ENCODE assay signal across 1 cellular context in the genomic region with DNA sequence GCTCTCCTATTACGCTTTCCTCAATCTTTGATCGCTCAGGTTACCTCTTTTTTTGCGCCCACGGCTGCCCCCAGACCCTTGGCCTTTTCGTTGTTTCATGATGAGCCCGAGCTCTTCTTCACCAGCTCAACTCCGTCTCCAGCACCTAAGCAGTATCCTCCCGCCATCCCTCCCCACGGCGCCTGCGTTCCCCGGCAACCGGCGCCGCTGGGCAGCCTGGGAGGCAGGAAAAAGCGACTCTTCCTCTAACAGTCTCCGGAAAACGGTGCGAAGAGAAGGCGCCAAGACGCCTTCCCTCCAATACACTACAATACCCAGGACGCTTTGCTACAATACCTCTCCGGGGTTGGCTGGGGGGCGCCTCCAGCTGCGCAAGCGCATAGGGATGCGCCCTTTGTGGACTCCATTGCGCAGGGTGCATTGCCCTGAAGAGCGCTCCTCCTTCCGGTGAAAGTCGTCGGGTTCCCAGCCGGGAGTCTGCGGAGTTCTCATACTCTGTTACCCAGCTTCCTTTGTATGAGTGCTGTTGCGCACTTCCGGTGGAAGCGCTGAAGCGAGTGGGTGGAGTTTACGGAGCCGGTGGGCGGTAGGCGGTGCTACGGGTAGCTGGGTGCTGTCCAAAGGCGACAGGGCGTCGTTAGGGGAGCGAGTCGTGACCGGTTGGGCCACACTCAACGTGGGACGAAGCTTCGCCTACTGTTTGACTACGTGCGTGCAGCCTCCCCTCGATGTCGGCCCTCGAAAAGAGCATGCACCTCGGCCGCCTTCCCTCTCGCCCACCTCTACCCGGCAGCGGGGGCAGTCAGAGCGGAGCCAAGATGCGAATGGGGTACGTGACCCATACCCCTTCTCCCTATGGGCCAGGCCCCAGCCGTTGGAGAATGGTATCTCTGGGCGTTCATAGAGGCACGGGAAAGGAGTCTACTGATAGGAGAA.
TF ChIP-seq lines count a peak whose summit lies in the region.

A gene with protein sequence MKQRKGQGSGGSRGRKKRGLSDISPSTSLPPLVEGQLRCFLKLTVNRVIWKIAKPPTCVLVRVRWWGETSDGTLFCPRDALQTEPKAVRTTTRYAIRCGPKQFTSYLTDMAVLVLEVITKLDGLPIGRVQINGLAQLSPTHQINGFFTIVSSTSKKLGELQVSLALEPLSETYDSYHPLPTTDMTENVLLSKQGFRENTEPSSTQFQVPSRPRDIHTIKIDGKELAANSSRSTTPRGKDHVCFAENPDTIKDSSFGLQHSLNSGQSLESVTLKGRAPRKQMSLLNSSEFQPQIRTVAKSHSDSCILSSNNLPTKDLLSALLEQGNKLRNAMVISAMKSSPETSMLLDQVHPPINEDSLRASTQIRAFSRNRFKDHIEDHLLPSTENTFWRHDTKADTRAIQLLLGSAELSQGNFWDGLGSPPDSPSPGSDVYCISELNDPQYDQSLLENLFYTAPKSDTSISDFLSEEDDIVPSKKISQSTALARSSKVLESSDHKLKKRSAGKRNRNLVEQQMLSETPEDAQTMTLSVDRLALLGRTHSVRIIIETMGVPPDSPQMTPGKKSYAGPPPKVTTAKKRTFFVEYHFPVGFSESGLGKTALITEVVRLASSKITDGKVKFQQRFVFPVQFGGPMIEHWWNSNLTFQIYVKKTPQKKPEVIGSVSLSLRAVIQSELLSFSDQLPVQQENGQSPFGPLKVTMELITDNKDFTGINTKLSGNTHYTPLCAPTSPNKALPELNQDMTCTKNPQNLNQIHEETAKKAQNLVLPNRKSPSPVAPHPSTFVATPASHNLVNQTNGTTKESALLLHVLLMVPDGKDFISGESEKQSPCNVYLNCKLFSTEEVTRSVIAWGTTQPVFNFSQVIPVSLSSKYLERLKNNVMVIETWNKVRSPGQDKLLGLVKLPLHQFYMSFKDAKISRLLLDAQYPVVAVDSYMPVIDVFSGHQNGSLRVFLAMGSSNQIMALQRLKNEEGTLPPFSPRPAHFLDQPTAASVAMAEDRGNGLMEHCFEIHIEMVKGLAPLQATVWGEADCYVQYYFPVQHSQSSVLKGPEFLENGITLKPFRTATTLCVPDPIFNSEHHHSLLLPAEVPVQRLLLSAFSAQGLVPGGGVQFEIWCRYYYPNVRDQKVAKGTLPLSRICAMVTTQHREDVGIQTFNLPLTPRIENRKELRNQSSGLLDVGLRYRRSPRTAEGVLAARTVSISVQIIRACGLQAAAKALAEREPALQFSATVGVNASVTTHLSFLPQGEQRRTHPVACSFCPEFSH (N-terminal part only) (minus strand): TSS at position 309 of the 936 bp plus-strand sequence. CDS start 210 bp downstream, at position 99.
A gene with protein sequence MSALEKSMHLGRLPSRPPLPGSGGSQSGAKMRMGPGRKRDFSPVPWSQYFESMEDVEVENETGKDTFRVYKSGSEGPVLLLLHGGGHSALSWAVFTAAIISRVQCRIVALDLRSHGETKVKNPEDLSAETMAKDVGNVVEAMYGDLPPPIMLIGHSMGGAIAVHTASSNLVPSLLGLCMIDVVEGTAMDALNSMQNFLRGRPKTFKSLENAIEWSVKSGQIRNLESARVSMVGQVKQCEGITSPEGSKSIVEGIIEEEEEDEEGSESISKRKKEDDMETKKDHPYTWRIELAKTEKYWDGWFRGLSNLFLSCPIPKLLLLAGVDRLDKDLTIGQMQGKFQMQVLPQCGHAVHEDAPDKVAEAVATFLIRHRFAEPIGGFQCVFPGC (plus strand): TSS at position 596 of the 936 bp plus-strand sequence. CDS start 133 bp downstream, at position 729.

TF ChIP-seq in GM12878, 131 proteins besides CTCF, POLR2A, EP300 and RAD21 (continued from another document and continues in another):
- TF ChIP-seq, protein P1, sequence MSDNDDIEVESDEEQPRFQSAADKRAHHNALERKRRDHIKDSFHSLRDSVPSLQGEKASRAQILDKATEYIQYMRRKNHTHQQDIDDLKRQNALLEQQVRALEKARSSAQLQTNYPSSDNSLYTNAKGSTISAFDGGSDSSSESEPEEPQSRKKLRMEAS (IDR thresholded peaks at IDR 0.05; ENCODE audit: low read depth, low read length), result 0 out of 2 replicates have a peak, but pooled peaks have one; percentile 73
- peak; percentile 46; the same call in 1 of the 2 replicates for TF ChIP-seq EED (IDR thresholded peaks at IDR 0.05; ENCODE audit: low read depth)
- peak; percentile 99 for TF ChIP-seq IKZF1 (conservative IDR thresholded peaks at IDR 0.05)
- TF ChIP-seq NFIC (IDR thresholded peaks at IDR 0.05; ENCODE audit: low read depth, low read length), result no peak
- TF ChIP-seq, protein P2, sequence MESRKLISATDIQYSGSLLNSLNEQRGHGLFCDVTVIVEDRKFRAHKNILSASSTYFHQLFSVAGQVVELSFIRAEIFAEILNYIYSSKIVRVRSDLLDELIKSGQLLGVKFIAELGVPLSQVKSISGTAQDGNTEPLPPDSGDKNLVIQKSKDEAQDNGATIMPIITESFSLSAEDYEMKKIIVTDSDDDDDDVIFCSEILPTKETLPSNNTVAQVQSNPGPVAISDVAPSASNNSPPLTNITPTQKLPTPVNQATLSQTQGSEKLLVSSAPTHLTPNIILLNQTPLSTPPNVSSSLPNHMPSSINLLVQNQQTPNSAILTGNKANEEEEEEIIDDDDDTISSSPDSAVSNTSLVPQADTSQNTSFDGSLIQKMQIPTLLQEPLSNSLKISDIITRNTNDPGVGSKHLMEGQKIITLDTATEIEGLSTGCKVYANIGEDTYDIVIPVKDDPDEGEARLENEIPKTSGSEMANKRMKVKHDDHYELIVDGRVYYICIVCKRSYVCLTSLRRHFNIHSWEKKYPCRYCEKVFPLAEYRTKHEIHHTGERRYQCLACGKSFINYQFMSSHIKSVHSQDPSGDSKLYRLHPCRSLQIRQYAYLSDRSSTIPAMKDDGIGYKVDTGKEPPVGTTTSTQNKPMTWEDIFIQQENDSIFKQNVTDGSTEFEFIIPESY (IDR thresholded peaks at IDR 0.05), result no peak
- TF ChIP-seq SMARCA5 (IDR thresholded peaks at IDR 0.05), result 0 out of 2 replicates have a peak, but pooled peaks have one; percentile 39
- 0 out of 3 replicates have a peak, but pooled peaks have one; percentile 53 for TF ChIP-seq POU2F2 (IDR thresholded peaks at IDR 0.05; ENCODE audit: borderline replicate concordance, low read depth, low read length)
- TF ChIP-seq, protein P3, sequence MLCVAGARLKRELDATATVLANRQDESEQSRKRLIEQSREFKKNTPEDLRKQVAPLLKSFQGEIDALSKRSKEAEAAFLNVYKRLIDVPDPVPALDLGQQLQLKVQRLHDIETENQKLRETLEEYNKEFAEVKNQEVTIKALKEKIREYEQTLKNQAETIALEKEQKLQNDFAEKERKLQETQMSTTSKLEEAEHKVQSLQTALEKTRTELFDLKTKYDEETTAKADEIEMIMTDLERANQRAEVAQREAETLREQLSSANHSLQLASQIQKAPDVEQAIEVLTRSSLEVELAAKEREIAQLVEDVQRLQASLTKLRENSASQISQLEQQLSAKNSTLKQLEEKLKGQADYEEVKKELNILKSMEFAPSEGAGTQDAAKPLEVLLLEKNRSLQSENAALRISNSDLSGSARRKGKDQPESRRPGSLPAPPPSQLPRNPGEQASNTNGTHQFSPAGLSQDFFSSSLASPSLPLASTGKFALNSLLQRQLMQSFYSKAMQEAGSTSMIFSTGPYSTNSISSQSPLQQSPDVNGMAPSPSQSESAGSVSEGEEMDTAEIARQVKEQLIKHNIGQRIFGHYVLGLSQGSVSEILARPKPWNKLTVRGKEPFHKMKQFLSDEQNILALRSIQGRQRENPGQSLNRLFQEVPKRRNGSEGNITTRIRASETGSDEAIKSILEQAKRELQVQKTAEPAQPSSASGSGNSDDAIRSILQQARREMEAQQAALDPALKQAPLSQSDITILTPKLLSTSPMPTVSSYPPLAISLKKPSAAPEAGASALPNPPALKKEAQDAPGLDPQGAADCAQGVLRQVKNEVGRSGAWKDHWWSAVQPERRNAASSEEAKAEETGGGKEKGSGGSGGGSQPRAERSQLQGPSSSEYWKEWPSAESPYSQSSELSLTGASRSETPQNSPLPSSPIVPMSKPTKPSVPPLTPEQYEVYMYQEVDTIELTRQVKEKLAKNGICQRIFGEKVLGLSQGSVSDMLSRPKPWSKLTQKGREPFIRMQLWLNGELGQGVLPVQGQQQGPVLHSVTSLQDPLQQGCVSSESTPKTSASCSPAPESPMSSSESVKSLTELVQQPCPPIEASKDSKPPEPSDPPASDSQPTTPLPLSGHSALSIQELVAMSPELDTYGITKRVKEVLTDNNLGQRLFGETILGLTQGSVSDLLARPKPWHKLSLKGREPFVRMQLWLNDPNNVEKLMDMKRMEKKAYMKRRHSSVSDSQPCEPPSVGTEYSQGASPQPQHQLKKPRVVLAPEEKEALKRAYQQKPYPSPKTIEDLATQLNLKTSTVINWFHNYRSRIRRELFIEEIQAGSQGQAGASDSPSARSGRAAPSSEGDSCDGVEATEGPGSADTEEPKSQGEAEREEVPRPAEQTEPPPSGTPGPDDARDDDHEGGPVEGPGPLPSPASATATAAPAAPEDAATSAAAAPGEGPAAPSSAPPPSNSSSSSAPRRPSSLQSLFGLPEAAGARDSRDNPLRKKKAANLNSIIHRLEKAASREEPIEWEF (IDR thresholded peaks at IDR 0.05; ENCODE audit: insufficient replicate concordance, low read depth, low read length), result no peak
- peak; percentile 33; the same call in 1 of the 2 replicates for TF ChIP-seq NR2F1 (conservative IDR thresholded peaks at IDR 0.05)
- peak; percentile 25; the same call in 1 of the 2 replicates for TF ChIP-seq TAF1 (IDR thresholded peaks at IDR 0.05; ENCODE audit: borderline replicate concordance, low read depth, low read length)
- TF ChIP-seq RFX5 (IDR thresholded peaks at IDR 0.05; ENCODE audit: low read depth, low read length), result no peak
- peak; percentile 87 for TF ChIP-seq CREB1 (IDR thresholded peaks at IDR 0.05; ENCODE audit: low read depth)
- no peak for TF ChIP-seq SPI1 (IDR thresholded peaks at IDR 0.05; ENCODE audit: borderline replicate concordance, insufficient read depth, low read depth, low read length)
- TF ChIP-seq BCL11A (IDR thresholded peaks at IDR 0.05; ENCODE audit: low read depth, low read length), result 0 out of 2 replicates have a peak, but pooled peaks have one; percentile 18
- TF ChIP-seq MXI1 (IDR thresholded peaks at IDR 0.05; ENCODE audit: low read depth, low read length), result peak; percentile 95
- no peak for TF ChIP-seq ZNF384 (IDR thresholded peaks at IDR 0.05; ENCODE audit: borderline replicate concordance, low read depth, low read length)
- TF ChIP-seq, protein P4, sequence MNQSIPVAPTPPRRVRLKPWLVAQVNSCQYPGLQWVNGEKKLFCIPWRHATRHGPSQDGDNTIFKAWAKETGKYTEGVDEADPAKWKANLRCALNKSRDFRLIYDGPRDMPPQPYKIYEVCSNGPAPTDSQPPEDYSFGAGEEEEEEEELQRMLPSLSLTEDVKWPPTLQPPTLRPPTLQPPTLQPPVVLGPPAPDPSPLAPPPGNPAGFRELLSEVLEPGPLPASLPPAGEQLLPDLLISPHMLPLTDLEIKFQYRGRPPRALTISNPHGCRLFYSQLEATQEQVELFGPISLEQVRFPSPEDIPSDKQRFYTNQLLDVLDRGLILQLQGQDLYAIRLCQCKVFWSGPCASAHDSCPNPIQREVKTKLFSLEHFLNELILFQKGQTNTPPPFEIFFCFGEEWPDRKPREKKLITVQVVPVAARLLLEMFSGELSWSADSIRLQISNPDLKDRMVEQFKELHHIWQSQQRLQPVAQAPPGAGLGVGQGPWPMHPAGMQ (IDR thresholded peaks at IDR 0.05; ENCODE audit: borderline replicate concordance), result no peak
- TF ChIP-seq SREBF1 (IDR thresholded peaks at IDR 0.05; ENCODE audit: low read length), result no peak
- TF ChIP-seq TBL1XR1 (IDR thresholded peaks at IDR 0.05; ENCODE audit: low read depth, low read length), result no peak
- no peak for TF ChIP-seq RUNX3 (IDR thresholded peaks at IDR 0.05; ENCODE audit: low read length)
- TF ChIP-seq, protein P5, sequence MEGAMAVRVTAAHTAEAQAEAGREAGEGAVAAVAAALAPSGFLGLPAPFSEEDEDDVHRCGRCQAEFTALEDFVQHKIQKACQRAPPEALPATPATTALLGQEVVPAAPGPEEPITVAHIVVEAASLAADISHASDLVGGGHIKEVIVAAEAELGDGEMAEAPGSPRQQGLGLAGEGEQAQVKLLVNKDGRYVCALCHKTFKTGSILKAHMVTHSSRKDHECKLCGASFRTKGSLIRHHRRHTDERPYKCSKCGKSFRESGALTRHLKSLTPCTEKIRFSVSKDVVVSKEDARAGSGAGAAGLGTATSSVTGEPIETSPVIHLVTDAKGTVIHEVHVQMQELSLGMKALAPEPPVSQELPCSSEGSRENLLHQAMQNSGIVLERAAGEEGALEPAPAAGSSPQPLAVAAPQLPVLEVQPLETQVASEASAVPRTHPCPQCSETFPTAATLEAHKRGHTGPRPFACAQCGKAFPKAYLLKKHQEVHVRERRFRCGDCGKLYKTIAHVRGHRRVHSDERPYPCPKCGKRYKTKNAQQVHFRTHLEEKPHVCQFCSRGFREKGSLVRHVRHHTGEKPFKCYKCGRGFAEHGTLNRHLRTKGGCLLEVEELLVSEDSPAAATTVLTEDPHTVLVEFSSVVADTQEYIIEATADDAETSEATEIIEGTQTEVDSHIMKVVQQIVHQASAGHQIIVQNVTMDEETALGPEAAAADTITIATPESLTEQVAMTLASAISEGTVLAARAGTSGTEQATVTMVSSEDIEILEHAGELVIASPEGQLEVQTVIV (IDR thresholded peaks at IDR 0.05; ENCODE audit: borderline replicate concordance, partially characterized antibody), result peak; percentile 36
- TF ChIP-seq, protein P6, sequence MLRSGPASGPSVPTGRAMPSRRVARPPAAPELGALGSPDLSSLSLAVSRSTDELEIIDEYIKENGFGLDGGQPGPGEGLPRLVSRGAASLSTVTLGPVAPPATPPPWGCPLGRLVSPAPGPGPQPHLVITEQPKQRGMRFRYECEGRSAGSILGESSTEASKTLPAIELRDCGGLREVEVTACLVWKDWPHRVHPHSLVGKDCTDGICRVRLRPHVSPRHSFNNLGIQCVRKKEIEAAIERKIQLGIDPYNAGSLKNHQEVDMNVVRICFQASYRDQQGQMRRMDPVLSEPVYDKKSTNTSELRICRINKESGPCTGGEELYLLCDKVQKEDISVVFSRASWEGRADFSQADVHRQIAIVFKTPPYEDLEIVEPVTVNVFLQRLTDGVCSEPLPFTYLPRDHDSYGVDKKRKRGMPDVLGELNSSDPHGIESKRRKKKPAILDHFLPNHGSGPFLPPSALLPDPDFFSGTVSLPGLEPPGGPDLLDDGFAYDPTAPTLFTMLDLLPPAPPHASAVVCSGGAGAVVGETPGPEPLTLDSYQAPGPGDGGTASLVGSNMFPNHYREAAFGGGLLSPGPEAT (IDR thresholded peaks at IDR 0.05; ENCODE audit: low read depth), result peak; percentile 35; the same call in 1 of the 2 replicates
- TF ChIP-seq RB1 (IDR thresholded peaks at IDR 0.05; ENCODE audit: borderline replicate concordance), result peak; percentile 96
- TF ChIP-seq, protein P7, sequence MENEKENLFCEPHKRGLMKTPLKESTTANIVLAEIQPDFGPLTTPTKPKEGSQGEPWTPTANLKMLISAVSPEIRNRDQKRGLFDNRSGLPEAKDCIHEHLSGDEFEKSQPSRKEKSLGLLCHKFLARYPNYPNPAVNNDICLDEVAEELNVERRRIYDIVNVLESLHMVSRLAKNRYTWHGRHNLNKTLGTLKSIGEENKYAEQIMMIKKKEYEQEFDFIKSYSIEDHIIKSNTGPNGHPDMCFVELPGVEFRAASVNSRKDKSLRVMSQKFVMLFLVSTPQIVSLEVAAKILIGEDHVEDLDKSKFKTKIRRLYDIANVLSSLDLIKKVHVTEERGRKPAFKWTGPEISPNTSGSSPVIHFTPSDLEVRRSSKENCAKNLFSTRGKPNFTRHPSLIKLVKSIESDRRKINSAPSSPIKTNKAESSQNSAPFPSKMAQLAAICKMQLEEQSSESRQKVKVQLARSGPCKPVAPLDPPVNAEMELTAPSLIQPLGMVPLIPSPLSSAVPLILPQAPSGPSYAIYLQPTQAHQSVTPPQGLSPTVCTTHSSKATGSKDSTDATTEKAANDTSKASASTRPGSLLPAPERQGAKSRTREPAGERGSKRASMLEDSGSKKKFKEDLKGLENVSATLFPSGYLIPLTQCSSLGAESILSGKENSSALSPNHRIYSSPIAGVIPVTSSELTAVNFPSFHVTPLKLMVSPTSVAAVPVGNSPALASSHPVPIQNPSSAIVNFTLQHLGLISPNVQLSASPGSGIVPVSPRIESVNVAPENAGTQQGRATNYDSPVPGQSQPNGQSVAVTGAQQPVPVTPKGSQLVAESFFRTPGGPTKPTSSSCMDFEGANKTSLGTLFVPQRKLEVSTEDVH (IDR thresholded peaks at IDR 0.05; ENCODE audit: low read depth, partially characterized antibody), result peak; percentile 70
- peak; percentile 89 for TF ChIP-seq SIN3A (IDR thresholded peaks at IDR 0.05; ENCODE audit: low read depth, low read length)
